Comparison of ENCODE assay signal across 16 cellular contexts in the genomic region with DNA sequence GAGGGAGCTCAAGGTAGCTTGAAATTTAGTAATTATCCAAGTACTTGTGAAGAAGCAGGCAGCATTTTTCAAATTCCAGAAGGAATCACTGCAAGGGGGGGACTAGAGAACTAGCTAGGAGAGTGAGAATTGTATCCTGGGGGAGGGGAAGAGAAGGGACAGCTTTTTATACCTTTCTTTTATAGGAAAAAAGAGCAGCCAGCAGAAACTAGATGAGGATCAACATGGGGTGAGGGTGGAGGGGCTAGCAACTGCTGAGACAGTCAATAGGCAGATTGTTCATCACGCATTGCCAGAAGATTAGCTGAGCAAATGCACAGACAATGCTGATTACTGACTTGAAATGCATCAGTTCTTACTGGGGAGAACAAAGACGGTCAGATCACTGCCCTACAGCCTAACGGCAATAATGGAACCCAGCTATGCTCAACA.
DNase-seq lines count a peak whose midpoint lies in the region; ATAC-seq and TF ChIP-seq lines count a peak whose summit lies in the region.
"Had no signal": no experiment of that assay in that cellular context is flagged by ENCODE, and none has a peak within 500 bp of the region (broad histone marks: within the 10 kb centered on the region; RNA-seq: fewer than 3 reads in every experiment).

No MANE protein-coding gene starts in this region.

- POLR2A ChIA-PET in CD8-positive, alpha-beta memory T cell (lab: Charles Lee) = no interaction called here

- H3K27ac ChIP-seq in WERI-Rb-1 = peak overlapping the region; percentile 92
- H3K27ac ChIP-seq in right lobe of liver = no peak overlapping the region
- no peak overlapping the region for H3K27ac ChIP-seq in CD8-positive, alpha-beta memory T cell (ENCODE audit: low read depth, low read length)
- H3K27ac ChIP-seq: A549, neutrophil had no signal

- H3K36me3 ChIP-seq in WERI-Rb-1 (no peaks in the 10 kb centered on the region), right lobe of liver (no peaks in the 10 kb centered on the region)
- H3K36me3 ChIP-seq in CD8-positive, alpha-beta memory T cell (ENCODE audit: insufficient read depth, low read length) = no peaks in the 10 kb centered on the region
- H3K36me3 ChIP-seq: neutrophil had no signal

- H3K4me1 ChIP-seq in right lobe of liver = peaks cover 0 to 10% (median 0%) of the 10 kb centered on the region in 4 donors
- H3K4me1 ChIP-seq in CD8-positive, alpha-beta memory T cell (ENCODE audit: insufficient read depth, low read length) = no peaks in the 10 kb centered on the region
- H3K4me1 ChIP-seq: A549 had no signal

- H3K9me3 Mint-ChIP-seq in CD8-positive, alpha-beta memory T cell = no peaks in the 10 kb centered on the region
- H3K9me3 Mint-ChIP-seq: activated B cell treated with CpG ODN at 0.5 μM for 24 hours had no signal

- H3K4me1 Mint-ChIP-seq in CD8-positive, alpha-beta memory T cell = no peaks in the 10 kb centered on the region

- intact Hi-C loops in right lobe of liver (cut with DNase I) = no loop called here

- H3K27me3 ChIP-seq in WERI-Rb-1 (ENCODE audit: insufficient read depth, low read depth, severe bottlenecking) = no peaks in the 10 kb centered on the region
- no peaks in the 10 kb centered on the region for H3K27me3 ChIP-seq in right lobe of liver
- H3K27me3 ChIP-seq in CD8-positive, alpha-beta memory T cell (ENCODE audit: insufficient read depth, low read length, poor library complexity, severe bottlenecking) = no peaks in the 10 kb centered on the region
- H3K27me3 ChIP-seq: neutrophil had no signal

- H3K4me3 Mint-ChIP-seq in CD8-positive, alpha-beta memory T cell = no peak overlapping the region
- H3K4me3 Mint-ChIP-seq: activated B cell treated with CpG ODN at 0.5 μM for 24 hours had no signal

- DNase-seq in NCI-H748 (lab: John Stamatoyannopoulos, UW; ENCODE audit: unreplicated experiment) = peak; percentile 70
- no peak for DNase-seq in NCI-H748 treated with DMSO at 0.1 percent for 48 hours (lab: John Stamatoyannopoulos, UW)
- DNase-seq in WERI-Rb-1 = peak; percentile 78
- peak; percentile 28 for DNase-seq in iris pigment epithelial cell (ENCODE audit: low read depth)
- no peak for DNase-seq in right lobe of liver
- no peak for DNase-seq in activated CD4-positive, alpha-beta T cell treated with anti-CD3 and anti-CD28 coated beads, Interleukin-2, amount 50 U/mL, for 1 hour
- no peak for DNase-seq in CD8-positive, alpha-beta memory T cell
- no peak for DNase-seq in NOMO-1 treated with dmso at 0.1 percent for 144 hours (lab: John Stamatoyannopoulos, UW; ENCODE audit: unreplicated experiment)
- DNase-seq: activated B cell treated with CpG ODN at 0.5 μM for 24 hours; amniotic stem cell; DND-41; NCI-H2029 treated with DMSO at 0.1 percent for 48 hours; stimulated activated naive CD4-positive, alpha-beta T cell treated with Interleukin-2 at 50 U/mL for 16 hours had no signal

- CTCF ChIA-PET in CD8-positive, alpha-beta memory T cell (lab: Charles Lee) = interaction anchor here (1.0 kb wide), 1 partner anchor 514 kb away, joined by 3 read pairs; a partner anchor contains a TSS

- peaks cover 1 to 11% of the 10 kb centered on the region in 2 donors for H3K27me3 Mint-ChIP-seq in CD8-positive, alpha-beta memory T cell

- no peak overlapping the region; the same call in 1 of the 2 replicates for H3K4me3 ChIP-seq in WERI-Rb-1 (ENCODE audit: low read depth, low read length)
- no peak overlapping the region for H3K4me3 ChIP-seq in right lobe of liver
- no peak overlapping the region for H3K4me3 ChIP-seq in CD8-positive, alpha-beta memory T cell (ENCODE audit: low read length)
- H3K4me3 ChIP-seq: A549 had no signal

- H3K27ac Mint-ChIP-seq in CD8-positive, alpha-beta memory T cell = no peak overlapping the region
- H3K27ac Mint-ChIP-seq: activated B cell treated with CpG ODN at 0.5 μM for 24 hours had no signal

- TF ChIP-seq POLR2A in right lobe of liver (IDR thresholded peaks at IDR 0.05) = no peak

- no peak for ATAC-seq in right lobe of liver
- ATAC-seq: A549, HepG2 had no signal

- TF ChIP-seq CTCF in WERI-Rb-1 (IDR thresholded peaks at IDR 0.05; ENCODE audit: low read depth, low read length) (no peak), right lobe of liver (IDR thresholded peaks at IDR 0.05) (no peak)

- H3K9me3 ChIP-seq in WERI-Rb-1 (ENCODE audit: severe bottlenecking) (no peaks in the 10 kb centered on the region), right lobe of liver (no peaks in the 10 kb centered on the region)
- no peaks in the 10 kb centered on the region for H3K9me3 ChIP-seq in CD8-positive, alpha-beta memory T cell (ENCODE audit: low read length)
- H3K9me3 ChIP-seq: A549, neutrophil had no signal

- no peaks in the 10 kb centered on the region for H3K36me3 Mint-ChIP-seq in CD8-positive, alpha-beta memory T cell

- WGBS in right lobe of liver (ENCODE audit: insufficient coverage, low coverage, low lambda C conversion rate, missing lambda C conversion rate) = 94% methylated on average over 2 of the region's 3 CpGs

Comparison
In these comparisons a context has a peak if more than half of its experiments do, and no peak if none do; other contexts are left out.
1. DNase-seq: peak in NCI-H748 (single experiment), WERI-Rb-1 (single experiment) and iris pigment epithelial cell (single experiment); none in NCI-H748 treated with DMSO at 0.1 percent for 48 hours (single experiment), right lobe of liver (0 of 3), activated CD4-positive, alpha-beta T cell treated with anti-CD3 and anti-CD28 coated beads, Interleukin-2, amount 50 U/mL, for 1 hour (single experiment), CD8-positive, alpha-beta memory T cell (0 of 5) and NOMO-1 treated with dmso at 0.1 percent for 144 hours (single experiment).